In genomic region chr3:127671523-127672428, GRCh38 we compare ENCODE assay signal across 8 cellular contexts. TPM values are rescaled to one million over a fixed set of nuclear protein-coding genes. Genes with fewer than 3 reads are reported as not detected.
DNase-seq lines count a peak whose midpoint lies in the region; ATAC-seq, FAIRE-seq and TF ChIP-seq lines count a peak whose summit lies in the region.

No MANE protein-coding gene starts in this region.

- peak overlapping the region; percentile 86 for H3K27ac ChIP-seq in CD4-positive, alpha-beta memory T cell (ENCODE audit: low read depth, low read length)

- ATAC-seq in GM21390 (IDR thresholded peaks at IDR 0.05; ENCODE audit: unreplicated experiment): peak; percentile 8
- ATAC-seq in activated T-cell treated with anti-CD3 and anti-CD28 coated beads, Interleukin-2, amount 50 U/mL, for 4 hours: peak; percentile 5 to 7

- H3K27me3 Mint-ChIP-seq in CD4-positive, alpha-beta memory T cell: no peaks in the 10 kb centered on the region
- no peaks in the 10 kb centered on the region for H3K27me3 Mint-ChIP-seq in activated T-cell treated with anti-CD3 and anti-CD28 coated beads, Interleukin-2, amount 50 U/mL, for 4 hours (ENCODE audit: low read depth)
- H3K27me3 Mint-ChIP-seq in osteocyte (ENCODE audit: unreplicated experiment): no peaks in the 10 kb centered on the region

- POLR2A ChIA-PET in CD4-positive, alpha-beta memory T cell (lab: Charles Lee; ENCODE audit: partially characterized antibody): interaction anchor here (0.7 to 3.3 kb wide), 14 partner anchors 11 to 1196 kb away, joined by 3 to 29 read pairs (median 4); partner anchors contain the start of genes MCM2, PODXL2, TPRA1 and ZXDC

- TF ChIP-seq CTCF in foreskin fibroblast (IDR thresholded peaks at IDR 0.05; ENCODE audit: low read depth, low read length): no peak
- no peak for TF ChIP-seq CTCF in osteocyte (IDR thresholded peaks at IDR 0.05)

- peak in 4 of 5 donors; percentile 19 to 35 (median 31) for DNase-seq in CD4-positive, alpha-beta memory T cell
- peak; percentile 26 for DNase-seq in activated T-cell treated with anti-CD3 and anti-CD28 coated beads, Interleukin-2, amount 50 U/mL, for 4 hours
- DNase-seq in foreskin fibroblast (peak in 1 of 2 donors; percentile 43), osteocyte (ENCODE audit: extremely low spot score, unreplicated experiment) (peak; percentile 82), frontal cortex (ENCODE audit: low spot score in 2 of 2) (no peak), LoVo (ENCODE audit: low spot score) (no peak)

- peaks cover 3 to 11% of the 10 kb centered on the region in 2 donors for H3K36me3 Mint-ChIP-seq in CD4-positive, alpha-beta memory T cell
- peaks cover 8% of the 10 kb centered on the region for H3K36me3 Mint-ChIP-seq in activated T-cell treated with anti-CD3 and anti-CD28 coated beads, Interleukin-2, amount 50 U/mL, for 4 hours (ENCODE audit: insufficient read depth)
- H3K36me3 Mint-ChIP-seq in osteocyte (ENCODE audit: unreplicated experiment): peaks cover 8% of the 10 kb centered on the region

- H3K4me1 ChIP-seq in CD4-positive, alpha-beta memory T cell (ENCODE audit: insufficient read depth, low read length): peaks cover 31% of the 10 kb centered on the region

- no peak for FAIRE-seq in frontal cortex (lab: Jason Lieb, UNC)

- no peaks in the 10 kb centered on the region for H3K9me3 ChIP-seq in CD4-positive, alpha-beta memory T cell (ENCODE audit: control insufficient read depth in 1 of 2, low read length in 2 of 2)

- H3K36me3 ChIP-seq in CD4-positive, alpha-beta memory T cell (ENCODE audit: insufficient read depth, low read length): peaks cover 7% of the 10 kb centered on the region

- no peak for TF ChIP-seq EP300 in Ishikawa (IDR thresholded peaks at IDR 0.05; ENCODE audit: borderline replicate concordance)

- CTCF ChIA-PET in CD4-positive, alpha-beta memory T cell (lab: Charles Lee; ENCODE audit: partially characterized antibody): interaction anchor here (0.9 to 1.8 kb wide), 3 partner anchors 22 to 97 kb away, joined by 3 to 5 read pairs (median 4); partner anchors contain the start of gene TPRA1

- no peaks in the 10 kb centered on the region for H3K27me3 ChIP-seq in CD4-positive, alpha-beta memory T cell (ENCODE audit: insufficient read depth, low read length)

- peak overlapping the region; percentile 88 to 94 (median 90) for H3K4me3 Mint-ChIP-seq in CD4-positive, alpha-beta memory T cell
- H3K4me3 Mint-ChIP-seq in activated T-cell treated with anti-CD3 and anti-CD28 coated beads, Interleukin-2, amount 50 U/mL, for 4 hours: peak overlapping the region; percentile 87
- H3K4me3 Mint-ChIP-seq in osteocyte (ENCODE audit: unreplicated experiment): peak overlapping the region; percentile 77

- H3K27ac Mint-ChIP-seq in CD4-positive, alpha-beta memory T cell: peak overlapping the region; percentile 90 to 98 (median 94)
- peak overlapping the region; percentile 73 for H3K27ac Mint-ChIP-seq in osteocyte (ENCODE audit: unreplicated experiment)

- TF ChIP-seq RAD21 in Ishikawa (IDR thresholded peaks at IDR 0.05; ENCODE audit: low read depth): no peak

- intact Hi-C loops in CD4-positive, alpha-beta memory T cell (cut with micrococcal nuclease): loop anchor here (1.0 to 10.0 kb wide), 9 partner anchors 42 to 1757 kb away; partner anchors contain the start of genes CHCHD6, MCM2, PODXL2 and SEC61A1

- H3K4me1 Mint-ChIP-seq in CD4-positive, alpha-beta memory T cell: peaks cover 18 to 41% (median 28%) of the 10 kb centered on the region in 4 donors
- peaks cover 27% of the 10 kb centered on the region for H3K4me1 Mint-ChIP-seq in activated T-cell treated with anti-CD3 and anti-CD28 coated beads, Interleukin-2, amount 50 U/mL, for 4 hours (ENCODE audit: low read depth)
- peaks cover 28% of the 10 kb centered on the region for H3K4me1 Mint-ChIP-seq in osteocyte (ENCODE audit: unreplicated experiment)

- peak overlapping the region; percentile 42 to 68 for H3K4me3 ChIP-seq in CD4-positive, alpha-beta memory T cell (ENCODE audit: low read length in 2 of 2)
- peak overlapping the region; percentile 58 to 70 for H3K4me3 ChIP-seq in foreskin fibroblast (ENCODE audit: low read depth in 1 of 2, low read length in 2 of 2)

- H3K9me3 Mint-ChIP-seq in CD4-positive, alpha-beta memory T cell: no peaks in the 10 kb centered on the region
- H3K9me3 Mint-ChIP-seq in activated T-cell treated with anti-CD3 and anti-CD28 coated beads, Interleukin-2, amount 50 U/mL, for 4 hours: no peaks in the 10 kb centered on the region
- H3K9me3 Mint-ChIP-seq in osteocyte (ENCODE audit: unreplicated experiment): no peaks in the 10 kb centered on the region

TF ChIP-seq in Ishikawa, 13 proteins besides CTCF, POLR2A, EP300 and RAD21:
- TF ChIP-seq CREB1 (IDR thresholded peaks at IDR 0.05; ENCODE audit: low read depth): no peak
- peak; percentile 77; the same call in 1 of the 2 replicates for TF ChIP-seq ZBTB7A (IDR thresholded peaks at IDR 0.05; ENCODE audit: low read depth)
TF ChIP-seq in Ishikawa: peak in this region for 1.

RNA-seq across cellular contexts. Expression of gene ABTB1, which starts 1.0 kb away (rescaled TPM):
- 100 to 1,000 TPM; 167 to 169 TPM for total RNA-seq in CD4-positive, alpha-beta memory T cell
- 10 to 100 TPM; 66.9 to 72.9 TPM for polyA plus RNA-seq in CD4-positive, alpha-beta memory T cell
- 1 to 10 TPM; 4.7 to 8.8 (median 6.1) TPM for total RNA-seq in activated T-cell treated with anti-CD3 and anti-CD28 coated beads, Interleukin-2, amount 50 U/mL, for 4 hours
- total RNA-seq in osteocyte (69.8 and 73.4 TPM in 2 replicates), frontal cortex (6.5 TPM)

RNA-seq across cellular contexts. Expression of gene PODXL2, which starts 42.8 kb away (rescaled TPM):
- total RNA-seq in CD4-positive, alpha-beta memory T cell: 1 to 10 TPM; 3.3 to 4.2 TPM
- 1 to 10 TPM; 6.9 to 8.0 TPM for polyA plus RNA-seq in CD4-positive, alpha-beta memory T cell
- 1 to 10 TPM; 3.4 to 5.9 (median 4.3) TPM for total RNA-seq in activated T-cell treated with anti-CD3 and anti-CD28 coated beads, Interleukin-2, amount 50 U/mL, for 4 hours
- total RNA-seq in osteocyte (5.7 and 5.9 TPM in 2 replicates), frontal cortex (182 TPM)

Comparison
In these comparisons a context has a peak if more than half of its experiments do, and no peak if none do; other contexts are left out.
1. DNase-seq: peak in CD4-positive, alpha-beta memory T cell (4 of 5), activated T-cell treated with anti-CD3 and anti-CD28 coated beads, Interleukin-2, amount 50 U/mL, for 4 hours (single experiment) and osteocyte (single experiment); none in frontal cortex (0 of 2) and LoVo (single experiment).
2. RNA of gene PODXL2, which starts 42.8 kb away (total RNA-seq): 182 TPM in frontal cortex (single experiment); 5.7 to 5.9 TPM in osteocyte, 3.4 to 5.9 TPM in activated T-cell treated with anti-CD3 and anti-CD28 coated beads, Interleukin-2, amount 50 U/mL, for 4 hours and 3.3 to 4.2 TPM in CD4-positive, alpha-beta memory T cell; every median in the first group is over 10 times any median in the second.
3. Peak in every context shown above with its lines, with median percentiles within 50 percentile points of each other: H3K4me3 Mint-ChIP-seq.